9 cellular contexts compared by ENCODE assay signal in the genomic region with DNA sequence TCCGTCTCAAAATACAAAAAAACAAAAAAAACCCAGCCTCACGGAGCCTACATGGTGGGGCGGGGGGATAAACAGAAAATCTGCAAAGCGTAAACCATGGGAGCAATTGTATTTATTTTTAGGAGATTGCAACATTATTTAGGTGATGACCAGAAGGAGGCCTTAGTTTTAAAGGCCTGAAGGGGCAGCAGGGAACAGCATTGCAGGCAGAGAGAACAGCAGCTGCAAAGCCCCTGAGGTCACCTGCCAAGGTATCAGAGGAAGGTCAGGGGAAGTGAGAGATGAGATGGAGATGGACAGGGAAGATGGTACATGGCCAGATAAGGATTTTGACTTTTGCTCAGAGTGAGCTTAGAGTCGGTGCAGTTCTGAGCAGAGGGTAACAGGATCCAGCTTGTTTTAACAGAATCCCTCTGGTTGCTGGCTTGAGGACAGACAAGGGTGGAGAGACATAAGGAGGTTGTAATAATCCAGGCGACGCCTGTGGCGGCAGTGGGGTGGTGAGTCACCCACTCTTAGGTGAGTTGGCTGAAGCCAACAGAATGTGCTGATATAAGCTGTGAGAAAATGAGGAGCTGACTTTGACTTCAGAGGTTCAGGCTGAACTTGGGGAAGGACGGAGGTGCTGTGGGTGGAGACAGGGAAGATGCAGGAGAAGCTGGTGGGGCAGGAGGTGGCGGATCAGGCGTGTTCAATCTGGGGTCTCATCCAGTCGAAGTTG.
A peak's percentile ranks its signal among the peaks of the same experiment; 100 is the strongest.
DNase-seq lines count a peak whose midpoint lies in the region; ATAC-seq, FAIRE-seq and TF ChIP-seq lines count a peak whose summit lies in the region.
"Had no signal": no experiment of that assay in that cellular context is flagged by ENCODE, and none has a peak within 500 bp of the region (broad histone marks: within the 10 kb centered on the region; RNA-seq: fewer than 3 reads in every experiment).

No MANE protein-coding gene starts in this region.

- CTCF ChIA-PET in HCT116 (lab: Charles Lee) = interaction anchor here (2.6 kb wide), 1 partner anchor 9 kb away, joined by 9 read pairs; no protein-coding TSS in a partner anchor

- no TSS peak for BruUV-seq in HCT116 (replicated peaks; lab: Mats Ljungman, UMichigan)

- H3K9me3 ChIP-seq in HCT116 (ENCODE audit: control insufficient read depth in 1 of 2, insufficient read depth in 1 of 2, low read depth in 1 of 2, low read length in 2 of 2) (no peaks in the 10 kb centered on the region), small intestine (ENCODE audit: control insufficient read depth, low read depth) (no peaks in the 10 kb centered on the region), heart left ventricle (no peaks in the 10 kb centered on the region)

- H4K20me1 ChIP-seq in HCT116 (ENCODE audit: insufficient read depth) = no peaks in the 10 kb centered on the region

- no peak overlapping the region for H3K9ac ChIP-seq in HCT116 (ENCODE audit: low read length)

- H3K27me3 ChIP-seq in HCT116 (ENCODE audit: insufficient read depth, low read length) = no peaks in the 10 kb centered on the region
- no peaks in the 10 kb centered on the region for H3K27me3 ChIP-seq in small intestine (ENCODE audit: control insufficient read depth in 2 of 2, insufficient read depth in 2 of 2, low read length in 2 of 2)
- H3K27me3 ChIP-seq in heart left ventricle = no peaks in the 10 kb centered on the region

- ATAC-seq in HCT116 (peak; percentile 86), HG02678 (IDR thresholded peaks at IDR 0.05; ENCODE audit: unreplicated experiment) (no peak), heart left ventricle (no peak)

- H3K4me1 ChIP-seq in HCT116 (ENCODE audit: control insufficient read depth in 1 of 2, insufficient read depth in 2 of 2, low read length in 2 of 2) (peaks cover 39 to 46% of the 10 kb centered on the region in 2 experiments), small intestine (ENCODE audit: control insufficient read depth in 2 of 2, insufficient read depth in 1 of 2, low read depth in 1 of 2, low read length in 1 of 2) (no peaks in the 10 kb centered on the region), heart left ventricle (peaks cover 0 to 7% (median 0%) of the 10 kb centered on the region in 12 donors)

- no peak for TF ChIP-seq POLR2A in HCT116 (IDR thresholded peaks at IDR 0.05; ENCODE audit: borderline replicate concordance, extremely low read depth, insufficient read depth, insufficient read length)
- no peak for TF ChIP-seq POLR2A in heart left ventricle (IDR thresholded peaks at IDR 0.05)

- H3K36me3 ChIP-seq in HCT116 (ENCODE audit: control insufficient read depth in 1 of 2, insufficient read depth in 2 of 2, low read length in 2 of 2) = no peaks in the 10 kb centered on the region
- no peaks in the 10 kb centered on the region for H3K36me3 ChIP-seq in small intestine (ENCODE audit: control insufficient read depth in 2 of 2, insufficient read depth in 2 of 2, low read length in 2 of 2)
- no peaks in the 10 kb centered on the region for H3K36me3 ChIP-seq in heart left ventricle

- DNase-seq in HCT116 (ENCODE audit: low read depth, low spot score) = no peak
- DNase-seq in RPMI7951 (ENCODE audit: low read depth) = peak; percentile 74
- peak; percentile 63 for DNase-seq in fibroblast of the aortic adventitia (ENCODE audit: low read depth)
- DNase-seq in small intestine = peak; percentile 81
- DNase-seq in HuH-7.5 (ENCODE audit: low spot score) = no peak
- no peak for DNase-seq in heart left ventricle
- DNase-seq: NCI-H82; stimulated activated naive CD4-positive, alpha-beta T cell had no signal

- no peak for FAIRE-seq in small intestine (lab: Jason Lieb, UNC)

- H3K9me2 ChIP-seq in HCT116 (ENCODE audit: insufficient read depth) = no peaks in the 10 kb centered on the region

- H3K4me3 ChIP-seq in HCT116 (replicated peaks in 1 of 2; ENCODE audit: low read depth in 1 of 2, low read length in 2 of 2) (no peak overlapping the region), fibroblast of the aortic adventitia (ENCODE audit: low read depth, low read length) (no peak overlapping the region), small intestine (ENCODE audit: low read depth in 1 of 2, low read length in 2 of 2) (no peak overlapping the region), heart left ventricle (no peak overlapping the region)

- H3K79me2 ChIP-seq in HCT116 (ENCODE audit: insufficient read depth, low read length) = no peaks in the 10 kb centered on the region

- peak; percentile 16; the same call in 1 of the 2 replicates for TF ChIP-seq RAD21 in HCT116 (IDR thresholded peaks at IDR 0.05; ENCODE audit: low read depth)

- POLR2A ChIA-PET in HCT116 (lab: Charles Lee) = interaction anchor here (0.7 kb wide), 1 partner anchor 82 kb away, joined by 4 read pairs; a partner anchor contains a TSS

- RAD21 ChIA-PET in HCT116 (lab: Charles Lee; ENCODE audit: low non-redundant PET in 1 of 2, low total read pairs in 2 of 2, uncharacterized antibody in 2 of 2, unreplicated experiment in 2 of 2) = interaction anchor here in 1 of 2 experiments (0.6 kb wide), 1 partner anchor 434 kb away, joined by 3 read pairs; no protein-coding TSS in a partner anchor

- TF ChIP-seq CTCF in HCT116 (IDR thresholded peaks at IDR 0.05 in 2 of 3, conservative IDR thresholded peaks at IDR 0.05 in 1 of 3; ENCODE audit: borderline replicate concordance in 1 of 3, insufficient read depth in 1 of 3, low read depth in 2 of 3, low read length in 2 of 3) (no peak), fibroblast of the aortic adventitia (IDR thresholded peaks at IDR 0.05; ENCODE audit: insufficient read depth, low read length) (no peak), heart left ventricle (IDR thresholded peaks at IDR 0.05) (no peak)

- intact Hi-C loops in HCT116 (cut with micrococcal nuclease) = no loop called here
- intact Hi-C loops in heart left ventricle (cut with DNase I) = loop anchor here in 1 of 10 donors (10.0 kb wide), 1 partner anchor 60 kb away; no protein-coding TSS in a partner anchor

- 59 to 85% (median 74%) methylated on average over 12 of the region's 12 CpGs for WGBS in small intestine, 3 donors
- WGBS in heart left ventricle, 4 donors = 89 to 94% (median 93%) methylated on average over 12 of the region's 12 CpGs

- H3K27ac ChIP-seq in HCT116 (ENCODE audit: low read depth, low read length) = peak overlapping the region; percentile 62
- no peak overlapping the region for H3K27ac ChIP-seq in small intestine (ENCODE audit: low read depth in 1 of 2, low read length in 1 of 2)
- no peak overlapping the region for H3K27ac ChIP-seq in heart left ventricle

- H2AFZ ChIP-seq in HCT116 (ENCODE audit: low read depth, low read length, poor library complexity, severe bottlenecking) = no peak overlapping the region

- peak overlapping the region; percentile 43 for H3K4me2 ChIP-seq in HCT116 (ENCODE audit: low read length)

TF ChIP-seq in HCT116, 20 proteins besides CTCF, POLR2A, EP300 and RAD21:
- TF ChIP-seq FOSL1 (IDR thresholded peaks at IDR 0.05; ENCODE audit: low read depth) = peak; percentile 53; the same call in 1 of the 2 replicates
- TF ChIP-seq SP1 (IDR thresholded peaks at IDR 0.05; ENCODE audit: low read depth) = no peak; the same call in 1 of the 2 replicates
- no peak for TF ChIP-seq ELF1 (IDR thresholded peaks at IDR 0.05; ENCODE audit: borderline replicate concordance, low read depth)
- no peak for TF ChIP-seq SIN3A (IDR thresholded peaks at IDR 0.05; ENCODE audit: low read depth)
- TF ChIP-seq, protein P1, sequence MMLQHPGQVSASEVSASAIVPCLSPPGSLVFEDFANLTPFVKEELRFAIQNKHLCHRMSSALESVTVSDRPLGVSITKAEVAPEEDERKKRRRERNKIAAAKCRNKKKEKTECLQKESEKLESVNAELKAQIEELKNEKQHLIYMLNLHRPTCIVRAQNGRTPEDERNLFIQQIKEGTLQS (IDR thresholded peaks at IDR 0.05) = no peak
- no peak for TF ChIP-seq ZNF274 (IDR thresholded peaks at IDR 0.05; ENCODE audit: low read depth, low read length)
- no peak for TF ChIP-seq EGR1 (IDR thresholded peaks at IDR 0.05; ENCODE audit: low read depth)
- TF ChIP-seq POLR2AphosphoS5 (IDR thresholded peaks at IDR 0.05; ENCODE audit: low read depth, low read length) = peak; percentile 12; the same call in 1 of the 2 replicates
- peak; percentile 76; the same call in 1 of the 2 replicates for TF ChIP-seq CBX3 (IDR thresholded peaks at IDR 0.05; ENCODE audit: low read depth)
- TF ChIP-seq ZFX (IDR thresholded peaks at IDR 0.05) = no peak
- TF ChIP-seq, protein P2, sequence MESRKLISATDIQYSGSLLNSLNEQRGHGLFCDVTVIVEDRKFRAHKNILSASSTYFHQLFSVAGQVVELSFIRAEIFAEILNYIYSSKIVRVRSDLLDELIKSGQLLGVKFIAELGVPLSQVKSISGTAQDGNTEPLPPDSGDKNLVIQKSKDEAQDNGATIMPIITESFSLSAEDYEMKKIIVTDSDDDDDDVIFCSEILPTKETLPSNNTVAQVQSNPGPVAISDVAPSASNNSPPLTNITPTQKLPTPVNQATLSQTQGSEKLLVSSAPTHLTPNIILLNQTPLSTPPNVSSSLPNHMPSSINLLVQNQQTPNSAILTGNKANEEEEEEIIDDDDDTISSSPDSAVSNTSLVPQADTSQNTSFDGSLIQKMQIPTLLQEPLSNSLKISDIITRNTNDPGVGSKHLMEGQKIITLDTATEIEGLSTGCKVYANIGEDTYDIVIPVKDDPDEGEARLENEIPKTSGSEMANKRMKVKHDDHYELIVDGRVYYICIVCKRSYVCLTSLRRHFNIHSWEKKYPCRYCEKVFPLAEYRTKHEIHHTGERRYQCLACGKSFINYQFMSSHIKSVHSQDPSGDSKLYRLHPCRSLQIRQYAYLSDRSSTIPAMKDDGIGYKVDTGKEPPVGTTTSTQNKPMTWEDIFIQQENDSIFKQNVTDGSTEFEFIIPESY (IDR thresholded peaks at IDR 0.05; ENCODE audit: extremely low read depth, insufficient replicate concordance, low read length) = no peak
- no peak for TF ChIP-seq TCF7L2 (IDR thresholded peaks at IDR 0.05; ENCODE audit: borderline replicate concordance, extremely low read depth, insufficient read depth, insufficient read length)
- TF ChIP-seq EZH2phosphoT487 (IDR thresholded peaks at IDR 0.05; ENCODE audit: borderline replicate concordance) = no peak
- no peak for TF ChIP-seq YY1 (IDR thresholded peaks at IDR 0.05; ENCODE audit: extremely low read depth, insufficient replicate concordance, low read depth, low read length)
- TF ChIP-seq, protein P3, sequence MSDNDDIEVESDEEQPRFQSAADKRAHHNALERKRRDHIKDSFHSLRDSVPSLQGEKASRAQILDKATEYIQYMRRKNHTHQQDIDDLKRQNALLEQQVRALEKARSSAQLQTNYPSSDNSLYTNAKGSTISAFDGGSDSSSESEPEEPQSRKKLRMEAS (IDR thresholded peaks at IDR 0.05) = no peak; the same call in 1 of the 2 replicates
- no peak for TF ChIP-seq SRF (IDR thresholded peaks at IDR 0.05; ENCODE audit: low read depth)
- TF ChIP-seq JUND (IDR thresholded peaks at IDR 0.05) = peak; percentile 51; the same call in 1 of the 2 replicates
TF ChIP-seq in HCT116: peak in this region for 4.

Comparison
In these comparisons a context has a peak if more than half of its experiments do, and no peak if none do; other contexts are left out.
1. DNase-seq: peak in RPMI7951 (single experiment), fibroblast of the aortic adventitia (single experiment) and small intestine (single experiment); none in HCT116 (single experiment), HuH-7.5 (single experiment) and heart left ventricle (0 of 5).